In genomic region chr2:233209117-233209977, GRCh38 we compare ENCODE assay signal across 2 cellular contexts.
TF ChIP-seq lines count a peak whose summit lies in the region.

No MANE protein-coding gene starts in this region.

TF ChIP-seq in GM23338, 12 proteins besides CTCF, POLR2A, EP300 and RAD21:
- TF ChIP-seq POLR2AphosphoS5 (IDR thresholded peaks at IDR 0.05; ENCODE audit: low read depth) = no peak
- no peak for TF ChIP-seq ZNF114 (CRISPR knock-in tag; IDR thresholded peaks at IDR 0.05)
- no peak for TF ChIP-seq JUNB (IDR thresholded peaks at IDR 0.05; ENCODE audit: unreplicated experiment)
- no peak for TF ChIP-seq EZH2phosphoT487 (IDR thresholded peaks at IDR 0.05; ENCODE audit: unreplicated experiment)
- TF ChIP-seq CREB1 (CRISPR knock-in tag; IDR thresholded peaks at IDR 0.05; ENCODE audit: low read depth) = no peak
- TF ChIP-seq REST (IDR thresholded peaks at IDR 0.05; ENCODE audit: unreplicated experiment) = no peak
- no peak for TF ChIP-seq STAT1 (IDR thresholded peaks at IDR 0.05; ENCODE audit: unreplicated experiment)
- no peak for TF ChIP-seq ZNF462 (CRISPR knock-in tag; IDR thresholded peaks at IDR 0.05)
- no peak for TF ChIP-seq ETS1 (IDR thresholded peaks at IDR 0.05)
- no peak for TF ChIP-seq ZNF331 (CRISPR knock-in tag; IDR thresholded peaks at IDR 0.05; ENCODE audit: low read depth)
- no peak for TF ChIP-seq NANOG (IDR thresholded peaks at IDR 0.05; ENCODE audit: borderline replicate concordance)
- no peak for TF ChIP-seq EZH2 (IDR thresholded peaks at IDR 0.05; ENCODE audit: low read depth, unreplicated experiment)

TF ChIP-seq in H1, 55 proteins besides CTCF, POLR2A, EP300 and RAD21:
- no peak for TF ChIP-seq HDAC2 (IDR thresholded peaks at IDR 0.05; ENCODE audit: borderline replicate concordance in 1 of 2, low read depth in 2 of 2, low read length in 2 of 2)
- TF ChIP-seq HDAC6 (IDR thresholded peaks at IDR 0.05; ENCODE audit: low read depth, low read length) = no peak
- no peak for TF ChIP-seq RNF2 (IDR thresholded peaks at IDR 0.05; ENCODE audit: borderline replicate concordance, low read depth, low read length, missing control alignments, poor library complexity, severe bottlenecking)
- TF ChIP-seq ZNF274 (IDR thresholded peaks at IDR 0.05; ENCODE audit: borderline replicate concordance, extremely low read depth, low read length) = no peak
- no peak for TF ChIP-seq GABPA (IDR thresholded peaks at IDR 0.05; ENCODE audit: borderline replicate concordance, insufficient read depth, low read length)
- no peak for TF ChIP-seq NANOG (IDR thresholded peaks at IDR 0.05; ENCODE audit: insufficient read depth, low read depth, low read length, poor library complexity, severe bottlenecking)
- TF ChIP-seq ASH2L (IDR thresholded peaks at IDR 0.05; ENCODE audit: low read length) = no peak
- TF ChIP-seq PHF8 (conservative IDR thresholded peaks at IDR 0.05; ENCODE audit: low read depth, low read length) = no peak
- TF ChIP-seq KDM1A (IDR thresholded peaks at IDR 0.05; ENCODE audit: borderline replicate concordance, low read length) = no peak
- TF ChIP-seq TCF12 (IDR thresholded peaks at IDR 0.05; ENCODE audit: low read depth, low read length) = no peak
- no peak for TF ChIP-seq TEAD4 (IDR thresholded peaks at IDR 0.05; ENCODE audit: low read depth, low read length)
- TF ChIP-seq BCL11A (IDR thresholded peaks at IDR 0.05; ENCODE audit: low read depth in 2 of 2, low read length in 2 of 2) = no peak
- no peak for TF ChIP-seq E2F6 (IDR thresholded peaks at IDR 0.05)
- no peak for TF ChIP-seq YY1 (IDR thresholded peaks at IDR 0.05; ENCODE audit: low read depth, low read length)
- no peak for TF ChIP-seq POU5F1 (IDR thresholded peaks at IDR 0.05; ENCODE audit: low read depth, low read length)
- TF ChIP-seq TAF1 (IDR thresholded peaks at IDR 0.05; ENCODE audit: low read depth, low read length) = no peak
- no peak for TF ChIP-seq EGR1 (IDR thresholded peaks at IDR 0.05; ENCODE audit: borderline replicate concordance, low read depth, low read length)
- TF ChIP-seq POLR2AphosphoS5 (IDR thresholded peaks at IDR 0.05; ENCODE audit: low read depth, low read length) = no peak
- no peak for TF ChIP-seq CEBPB (IDR thresholded peaks at IDR 0.05; ENCODE audit: low read depth, low read length)
- no peak for TF ChIP-seq SUZ12 (IDR thresholded peaks at IDR 0.05; ENCODE audit: low read length)
TF ChIP-seq in H1: peak in this region for 0.
